Comparison of ENCODE assay signal across 8 cellular contexts in genomic region chr9:1083325-1083913, GRCh38. TPM values are rescaled to one million over a fixed set of nuclear protein-coding genes. Genes with fewer than 3 reads are reported as not detected.
A peak's percentile ranks its signal among the peaks of the same experiment; 100 is the strongest.
DNase-seq lines count a peak whose midpoint lies in the region; ATAC-seq and TF ChIP-seq lines count a peak whose summit lies in the region.

No MANE protein-coding gene starts in this region.

- intact Hi-C loops in stomach (cut with DNase I; ENCODE audit: low total_unique reads): no loop called here

- no peaks in the 10 kb centered on the region for H3K36me3 ChIP-seq in RWPE2 (ENCODE audit: low read depth)
- H3K36me3 ChIP-seq in stomach: no peaks in the 10 kb centered on the region
- no peaks in the 10 kb centered on the region for H3K36me3 ChIP-seq in WERI-Rb-1

- H3K4me3 ChIP-seq in RWPE2 (ENCODE audit: severe bottlenecking) (peak overlapping the region; percentile 18), stomach (peak overlapping the region in 3 of 4 donors; percentile 10 to 17 (median 13)), WERI-Rb-1 (ENCODE audit: low read depth, low read length) (no peak overlapping the region)

- no peak for TF ChIP-seq CTCF in RWPE2 (IDR thresholded peaks at IDR 0.05; ENCODE audit: poor library complexity, severe bottlenecking)
- no peak for TF ChIP-seq CTCF in stomach (IDR thresholded peaks at IDR 0.05)
- TF ChIP-seq CTCF in WERI-Rb-1 (IDR thresholded peaks at IDR 0.05; ENCODE audit: low read depth, low read length): no peak

- DNase-seq in HEK293T (ENCODE audit: extremely low spot score) (peak; percentile 47), RWPE2 (ENCODE audit: low spot score) (peak; percentile 58), hypothalamus (lab: John Stamatoyannopoulos, UW) (peak in 47 of 51 donors; percentile 1 to 82 (median 37)), stomach (no peak), WERI-Rb-1 (no peak), HT-29 (ENCODE audit: low spot score) (no peak)

- CTCF ChIA-PET in HEK293T (lab: Yijun Ruan, JAX): no interaction called here

- peak; percentile 84 for ATAC-seq in RWPE2 (ENCODE audit: low read depth)
- ATAC-seq in GM21619 (IDR thresholded peaks at IDR 0.05; ENCODE audit: unreplicated experiment): no peak
- no peak for ATAC-seq in GM19328 (IDR thresholded peaks at IDR 0.05; ENCODE audit: unreplicated experiment)

- H3K9me3 ChIP-seq in RWPE2 (ENCODE audit: severe bottlenecking) (no peaks in the 10 kb centered on the region), stomach (no peaks in the 10 kb centered on the region), WERI-Rb-1 (ENCODE audit: severe bottlenecking) (no peaks in the 10 kb centered on the region)

- H3K27me3 ChIP-seq in RWPE2 (ENCODE audit: insufficient read depth, poor library complexity, severe bottlenecking) (no peaks in the 10 kb centered on the region), stomach (peaks cover 0 to 21% (median 0%) of the 10 kb centered on the region in 3 donors), WERI-Rb-1 (ENCODE audit: insufficient read depth, low read depth, severe bottlenecking) (peaks cover 66% of the 10 kb centered on the region)

- no peak for TF ChIP-seq EP300 in stomach (IDR thresholded peaks at IDR 0.05)

- WGBS in stomach, 5 donors: 10 to 19% (median 13%) methylated on average over 13 of the region's 13 CpGs

- POLR2A ChIA-PET in HEK293T (lab: Yijun Ruan, JAX): no interaction called here

- H3K27ac ChIP-seq in RWPE2 (ENCODE audit: poor library complexity, severe bottlenecking): no peak overlapping the region
- no peak overlapping the region for H3K27ac ChIP-seq in stomach
- H3K27ac ChIP-seq in WERI-Rb-1: no peak overlapping the region

- TF ChIP-seq POLR2A in stomach (IDR thresholded peaks at IDR 0.05): no peak

- H3K4me1 ChIP-seq in RWPE2 (ENCODE audit: insufficient read depth, poor library complexity, severe bottlenecking): no peaks in the 10 kb centered on the region
- H3K4me1 ChIP-seq in stomach: peaks cover 0 to 4% (median 0%) of the 10 kb centered on the region in 4 donors

TF ChIP-seq in HEK293T, 16 proteins besides CTCF, POLR2A, EP300 and RAD21:
- no peak for TF ChIP-seq ZNF384 (IDR thresholded peaks at IDR 0.05)
- TF ChIP-seq BHLHE40 (IDR thresholded peaks at IDR 0.05; ENCODE audit: borderline replicate concordance): no peak
- peak; percentile 89 for TF ChIP-seq PKNOX1 (IDR thresholded peaks at IDR 0.05)

RNA-seq across cellular contexts. Expression of gene DMRT2, which starts 33.3 kb away (rescaled TPM):
- total RNA-seq in stomach: 10 to 100 TPM in 1 of 5 donors, 1 to 10 TPM in 1, not detected in 3; 2.3 to 23.2 TPM
- under 1 TPM in 1 of 3 donors, not detected in 2; 0.08 TPM for polyA plus RNA-seq in stomach
- not detected in 2 replicates for total RNA-seq in HT-29 (2014; rRNA removed; shearing (Covaris generic))

Comparison
In these comparisons a context has a peak if more than half of its experiments do, and no peak if none do; other contexts are left out.
1. DNase-seq: peak in HEK293T (single experiment), RWPE2 (single experiment) and hypothalamus (47 of 51); none in stomach (single experiment), WERI-Rb-1 (single experiment) and HT-29 (single experiment).